1 cellular context compared by ENCODE assay signal in the genomic region with DNA sequence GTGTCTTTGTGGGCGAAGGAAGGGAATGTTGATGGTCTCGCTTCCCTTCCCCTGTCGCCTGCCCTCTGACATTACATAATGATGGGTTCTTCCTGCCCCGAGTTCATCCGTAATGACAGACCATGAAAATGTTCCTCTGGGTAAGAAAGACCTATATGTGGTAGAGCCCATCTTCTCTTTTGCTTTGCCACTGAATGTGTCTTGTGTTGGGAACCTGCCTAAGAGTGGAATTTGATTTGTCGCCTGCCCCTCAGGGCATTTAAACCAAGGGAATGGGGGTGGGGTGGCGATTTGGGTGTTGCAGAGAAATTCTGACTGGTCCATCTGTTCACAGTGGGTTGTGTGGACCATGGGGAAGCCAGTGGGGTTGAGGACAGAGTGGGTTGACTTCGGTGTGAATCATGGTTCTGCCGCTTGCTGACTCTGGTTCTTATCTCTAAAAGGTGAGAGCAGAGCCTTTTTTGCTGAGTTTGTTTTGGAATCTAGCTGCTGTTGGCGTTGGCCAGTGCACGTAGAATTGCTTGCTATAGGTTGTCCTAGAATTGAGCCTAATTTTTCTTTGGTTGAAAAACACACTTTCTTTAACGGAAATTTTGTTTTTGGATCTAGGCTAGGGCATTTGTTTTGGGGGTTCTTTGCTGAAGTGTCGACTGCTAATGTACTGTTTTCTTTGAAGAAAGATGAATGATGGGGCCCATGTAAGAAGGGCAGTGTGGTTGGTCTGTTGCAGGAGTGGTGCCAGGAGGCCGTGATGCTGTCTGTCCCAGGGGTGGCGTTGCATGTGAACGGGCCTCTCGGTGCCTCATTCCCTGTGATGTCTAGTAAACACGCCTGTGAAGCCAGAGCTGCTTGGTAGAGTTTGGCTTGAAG.
TF ChIP-seq lines count a peak whose summit lies in the region.

No MANE protein-coding gene starts in this region.

TF ChIP-seq in IMR-90, 13 proteins besides CTCF, POLR2A, EP300 and RAD21:
- TF ChIP-seq SMC3 (IDR thresholded peaks at IDR 0.05; ENCODE audit: low read depth, low read length): no peak
- TF ChIP-seq MXI1 (IDR thresholded peaks at IDR 0.05; ENCODE audit: borderline replicate concordance, low read depth, low read length): no peak
- TF ChIP-seq CEBPB (IDR thresholded peaks at IDR 0.05; ENCODE audit: low read depth, low read length): no peak
- TF ChIP-seq CHD1 (IDR thresholded peaks at IDR 0.05; ENCODE audit: low read depth, low read length): no peak
- TF ChIP-seq NFE2L2 (IDR thresholded peaks at IDR 0.05; ENCODE audit: low read depth, low read length): no peak
- TF ChIP-seq MAFK (IDR thresholded peaks at IDR 0.05; ENCODE audit: low read depth, low read length): no peak
- TF ChIP-seq FOS (IDR thresholded peaks at IDR 0.05; ENCODE audit: low read depth, low read length): no peak
- no peak for TF ChIP-seq RCOR1 (IDR thresholded peaks at IDR 0.05; ENCODE audit: insufficient replicate concordance, low read length)
- TF ChIP-seq BHLHE40 (IDR thresholded peaks at IDR 0.05; ENCODE audit: low read depth, low read length): no peak
- TF ChIP-seq USF2 (IDR thresholded peaks at IDR 0.05; ENCODE audit: low read depth, low read length): no peak
- TF ChIP-seq RFX5 (IDR thresholded peaks at IDR 0.05; ENCODE audit: low read depth, low read length): no peak
- TF ChIP-seq MAZ (IDR thresholded peaks at IDR 0.05; ENCODE audit: borderline replicate concordance, low read depth, low read length): no peak
- no peak for TF ChIP-seq ELK1 (IDR thresholded peaks at IDR 0.05; ENCODE audit: borderline replicate concordance, low read depth, low read length)
